7 cellular contexts compared by ENCODE assay signal in the genomic region with DNA sequence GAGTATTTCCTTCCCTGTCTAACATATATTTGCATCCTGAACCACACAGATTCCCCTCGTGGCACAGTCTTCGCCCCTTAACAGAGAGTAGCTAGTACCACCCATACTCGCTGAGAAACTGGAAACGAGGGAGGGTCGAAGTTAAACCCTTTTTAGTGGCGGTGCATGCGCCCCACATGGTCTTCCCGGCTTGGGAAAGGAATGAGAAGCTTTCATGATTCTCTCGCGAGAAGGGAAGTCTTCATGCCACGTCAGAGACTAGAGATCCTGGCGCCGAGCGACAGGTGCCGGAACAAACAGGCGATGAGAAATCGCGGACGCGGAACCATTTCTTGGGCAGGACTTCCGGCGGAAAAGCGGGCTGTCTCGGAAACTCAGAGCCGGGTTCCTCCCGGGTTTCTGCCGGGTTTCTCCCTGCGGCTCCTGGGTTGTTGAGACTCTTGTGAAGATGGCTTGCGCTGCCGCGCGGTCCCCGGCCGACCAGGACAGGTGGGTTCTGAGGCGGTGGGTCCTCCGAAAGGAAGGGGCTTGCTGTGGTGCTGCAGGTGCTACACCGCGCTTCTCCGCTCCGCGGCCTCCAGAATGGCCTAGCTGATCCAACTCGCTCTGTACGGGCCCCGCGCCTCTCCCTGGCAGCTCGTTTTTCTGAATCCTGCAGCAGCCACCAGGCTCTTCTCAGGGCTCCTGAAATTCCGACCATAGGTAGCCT.
DNase-seq lines count a peak whose midpoint lies in the region; ATAC-seq lines count a peak whose summit lies in the region.

TSS of gene SRP19 (plus strand) at position 359 of the 709 bp plus-strand sequence. CDS start at position 449, 90 bp downstream.

- ATAC-seq in GM18508 (IDR thresholded peaks at IDR 0.05; ENCODE audit: insufficient read depth, unreplicated experiment) (peak; percentile 90), HG03025 (IDR thresholded peaks at IDR 0.05; ENCODE audit: low FRiP score, unreplicated experiment) (peak; percentile 98)

- DNase-seq in NCI-H2081 (lab: John Stamatoyannopoulos, UW) (peak; percentile 92 to 96), T1000 (lab: John Stamatoyannopoulos, UW) (peak; percentile 85), astrocyte of the hippocampus (ENCODE audit: low read depth, low spot score) (peak; percentile 98), hippocampal formation (lab: John Stamatoyannopoulos, UW) (peak; percentile 90 to 98), retina (peak; percentile 96)

Comparison
In these comparisons a context has a peak if more than half of its experiments do, and no peak if none do; other contexts are left out.
1. Peak in every context shown above with its lines: DNase-seq and ATAC-seq.